10 cellular contexts compared by ENCODE assay signal in genomic region chr1:20964540-20965484, GRCh38.
DNase-seq lines count a peak whose midpoint lies in the region; ATAC-seq and TF ChIP-seq lines count a peak whose summit lies in the region.
"Had no signal": no experiment of that assay in that cellular context is flagged by ENCODE, and none has a peak within 500 bp of the region (broad histone marks: within the 10 kb centered on the region; RNA-seq: fewer than 3 reads in every experiment).

No MANE protein-coding gene starts in this region.

- ATAC-seq in heart left ventricle (peak in 3 of 4 donors; percentile 24 to 48 (median 36)), HG03139 (IDR thresholded peaks at IDR 0.05; ENCODE audit: unreplicated experiment) (peak; percentile 81)

- H3K4me1 ChIP-seq in heart left ventricle: peaks cover 0 to 30% (median 1%) of the 10 kb centered on the region in 12 donors

- no peak for TF ChIP-seq CTCF in heart left ventricle (IDR thresholded peaks at IDR 0.05)

- no peaks in the 10 kb centered on the region for H3K9me3 ChIP-seq in heart left ventricle

- peaks cover 15% of the 10 kb centered on the region for H3K36me3 Mint-ChIP-seq in activated naive CD8-positive, alpha-beta T cell treated with anti-CD3 and anti-CD28 coated beads for 36 hours

- DNase-seq in heart left ventricle: no peak
- no peak for DNase-seq in cardiac septum (ENCODE audit: low spot score)
- peak; percentile 75 for DNase-seq in OCI-M1 (lab: John Stamatoyannopoulos, UW)
- DNase-seq in renal cortical epithelial cell (ENCODE audit: low read depth): peak; percentile 47
- no peak for DNase-seq in DMS114 treated with DMSO at 0.1 percent for 48 hours (lab: John Stamatoyannopoulos, UW; ENCODE audit: unreplicated experiment)
- DNase-seq in cerebellar nuclear complex (lab: John Stamatoyannopoulos, UW): no peak
- DNase-seq in activated naive CD8-positive, alpha-beta T cell treated with anti-CD3 and anti-CD28 coated beads for 36 hours: no peak
- DNase-seq: CD4-positive, CD25-positive, alpha-beta regulatory T cell; left cardiac atrium had no signal

- no peaks in the 10 kb centered on the region for H3K27me3 ChIP-seq in heart left ventricle

- 64 to 72% (median 69%) methylated on average over 7 of the region's 7 CpGs for WGBS in heart left ventricle, 4 donors

- H3K9me3 Mint-ChIP-seq in activated naive CD8-positive, alpha-beta T cell treated with anti-CD3 and anti-CD28 coated beads for 36 hours: no peaks in the 10 kb centered on the region

- no peak overlapping the region for H3K4me3 Mint-ChIP-seq in activated naive CD8-positive, alpha-beta T cell treated with anti-CD3 and anti-CD28 coated beads for 36 hours
- H3K4me3 Mint-ChIP-seq: CD4-positive, CD25-positive, alpha-beta regulatory T cell had no signal

- no peaks in the 10 kb centered on the region for H3K27me3 Mint-ChIP-seq in activated naive CD8-positive, alpha-beta T cell treated with anti-CD3 and anti-CD28 coated beads for 36 hours
- H3K27me3 Mint-ChIP-seq: CD4-positive, CD25-positive, alpha-beta regulatory T cell had no signal

- H3K27ac Mint-ChIP-seq in activated naive CD8-positive, alpha-beta T cell treated with anti-CD3 and anti-CD28 coated beads for 36 hours: no peak overlapping the region

- H3K4me3 ChIP-seq in heart left ventricle: no peak overlapping the region

- peaks cover 0 to 28% (median 17%) of the 10 kb centered on the region in 9 donors for H3K36me3 ChIP-seq in heart left ventricle

- TF ChIP-seq POLR2A in heart left ventricle (IDR thresholded peaks at IDR 0.05): no peak

- H3K27ac ChIP-seq in heart left ventricle: peak overlapping the region in 1 of 12 donors; percentile 79

- intact Hi-C loops in heart left ventricle (cut with DNase I): no loop called here
- intact Hi-C loops in cardiac septum (cut with DNase I): no loop called here

- H3K4me1 Mint-ChIP-seq in activated naive CD8-positive, alpha-beta T cell treated with anti-CD3 and anti-CD28 coated beads for 36 hours: peaks cover 2% of the 10 kb centered on the region

Comparison
In these comparisons a context has a peak if more than half of its experiments do, and no peak if none do; other contexts are left out.
1. DNase-seq: peak in OCI-M1 (single experiment) and renal cortical epithelial cell (single experiment); none in heart left ventricle (0 of 5), cardiac septum (single experiment), DMS114 treated with DMSO at 0.1 percent for 48 hours (single experiment), cerebellar nuclear complex (0 of 2) and activated naive CD8-positive, alpha-beta T cell treated with anti-CD3 and anti-CD28 coated beads for 36 hours (single experiment).